1 cellular context compared by ENCODE assay signal in genomic region chr11:833114-833791, GRCh38.
TF ChIP-seq lines count a peak whose summit lies in the region.

No MANE protein-coding gene starts in this region.

TF ChIP-seq in HEK293, 187 proteins besides CTCF, POLR2A, EP300 and RAD21 (continued from another document and continues in another):
- TF ChIP-seq ZNF292 (tag by site-specific recombination; IDR thresholded peaks at IDR 0.05; ENCODE audit: borderline replicate concordance, low read depth) (no peak), ZNF707 (tag by site-specific recombination; IDR thresholded peaks at IDR 0.05) (no peak), ZBTB10 (tag by site-specific recombination; IDR thresholded peaks at IDR 0.05) (no peak), ZNF324 (tag by site-specific recombination; IDR thresholded peaks at IDR 0.05) (no peak), ZNF202 (tag by site-specific recombination; IDR thresholded peaks at IDR 0.05; ENCODE audit: borderline replicate concordance) (no peak), ZNF555 (tag by site-specific recombination; conservative IDR thresholded peaks at IDR 0.05) (no peak), MZF1 (tag by site-specific recombination; IDR thresholded peaks at IDR 0.05; ENCODE audit: borderline replicate concordance) (no peak), ZNF148 (tag by site-specific recombination; IDR thresholded peaks at IDR 0.05; ENCODE audit: borderline replicate concordance) (no peak), ZNF501 (tag by site-specific recombination; IDR thresholded peaks at IDR 0.05) (no peak), ZNF776 (tag by site-specific recombination; IDR thresholded peaks at IDR 0.05; ENCODE audit: borderline replicate concordance) (no peak), BCL11A (tag by site-specific recombination; IDR thresholded peaks at IDR 0.05; ENCODE audit: low read depth) (peak; percentile 23; the same call in 1 of the 2 replicates), ZNF629 (tag by site-specific recombination; IDR thresholded peaks at IDR 0.05) (peak; percentile 42), ZNF521 (tag by site-specific recombination; IDR thresholded peaks at IDR 0.05) (no peak), ZFHX2 (tag by site-specific recombination; conservative IDR thresholded peaks at IDR 0.05) (peak; percentile 64), ZNF16 (tag by site-specific recombination; IDR thresholded peaks at IDR 0.05; ENCODE audit: low read depth) (no peak), ZNF843 (tag by site-specific recombination; IDR thresholded peaks at IDR 0.05) (no peak), ZNF571 (tag by site-specific recombination; IDR thresholded peaks at IDR 0.05) (no peak), SP7 (tag by site-specific recombination; IDR thresholded peaks at IDR 0.05) (no peak; the same call in 1 of the 2 replicates), ZXDB (tag by site-specific recombination; IDR thresholded peaks at IDR 0.05) (no peak), TCF7L2 (IDR thresholded peaks at IDR 0.05; ENCODE audit: borderline replicate concordance, low read depth, low read length) (no peak), ZNF658 (tag by site-specific recombination; IDR thresholded peaks at IDR 0.05) (no peak), KLF9 (tag by site-specific recombination; IDR thresholded peaks at IDR 0.05; ENCODE audit: low read depth) (peak; percentile 55), HOXD13 (CRISPR knock-in tag; IDR thresholded peaks at IDR 0.05; ENCODE audit: borderline replicate concordance) (no peak), ZNF341 (tag by site-specific recombination; IDR thresholded peaks at IDR 0.05; ENCODE audit: low read depth) (no peak), ZNF184 (tag by site-specific recombination; IDR thresholded peaks at IDR 0.05) (no peak), ZNF157 (tag by site-specific recombination; IDR thresholded peaks at IDR 0.05) (no peak), ZNF274 (IDR thresholded peaks at IDR 0.05; ENCODE audit: low read length) (no peak), ZNF274 (tag by site-specific recombination; IDR thresholded peaks at IDR 0.05; ENCODE audit: borderline replicate concordance) (no peak), ZBTB8A (tag by site-specific recombination; IDR thresholded peaks at IDR 0.05) (peak; percentile 72), ZNF626 (tag by site-specific recombination; IDR thresholded peaks at IDR 0.05) (no peak), ZNF488 (tag by site-specific recombination; IDR thresholded peaks at IDR 0.05) (no peak), OVOL3 (tag by site-specific recombination; IDR thresholded peaks at IDR 0.05) (no peak), ZNF155 (tag by site-specific recombination; IDR thresholded peaks at IDR 0.05) (no peak), ZBTB20 (tag by site-specific recombination; IDR thresholded peaks at IDR 0.05) (peak; percentile 53; the same call in 1 of the 2 replicates), ZNF585B (tag by site-specific recombination; IDR thresholded peaks at IDR 0.05) (no peak), ZNF76 (tag by site-specific recombination; IDR thresholded peaks at IDR 0.05; ENCODE audit: borderline replicate concordance, low read depth) (no peak), ZNF23 (tag by site-specific recombination; IDR thresholded peaks at IDR 0.05; ENCODE audit: borderline replicate concordance) (no peak), ZNF433 (tag by site-specific recombination; IDR thresholded peaks at IDR 0.05; ENCODE audit: low read depth) (no peak), ZNF24 (tag by site-specific recombination; IDR thresholded peaks at IDR 0.05) (no peak), TRIM28 (IDR thresholded peaks at IDR 0.05; ENCODE audit: borderline replicate concordance, low read length) (no peak), GLI4 (tag by site-specific recombination; IDR thresholded peaks at IDR 0.05) (no peak), KLF10 (tag by site-specific recombination; IDR thresholded peaks at IDR 0.05) (peak; percentile 53; the same call in 1 of the 2 replicates), ZNF777 (tag by site-specific recombination; IDR thresholded peaks at IDR 0.05; ENCODE audit: borderline replicate concordance) (no peak)
- TF ChIP-seq, protein P1, sequence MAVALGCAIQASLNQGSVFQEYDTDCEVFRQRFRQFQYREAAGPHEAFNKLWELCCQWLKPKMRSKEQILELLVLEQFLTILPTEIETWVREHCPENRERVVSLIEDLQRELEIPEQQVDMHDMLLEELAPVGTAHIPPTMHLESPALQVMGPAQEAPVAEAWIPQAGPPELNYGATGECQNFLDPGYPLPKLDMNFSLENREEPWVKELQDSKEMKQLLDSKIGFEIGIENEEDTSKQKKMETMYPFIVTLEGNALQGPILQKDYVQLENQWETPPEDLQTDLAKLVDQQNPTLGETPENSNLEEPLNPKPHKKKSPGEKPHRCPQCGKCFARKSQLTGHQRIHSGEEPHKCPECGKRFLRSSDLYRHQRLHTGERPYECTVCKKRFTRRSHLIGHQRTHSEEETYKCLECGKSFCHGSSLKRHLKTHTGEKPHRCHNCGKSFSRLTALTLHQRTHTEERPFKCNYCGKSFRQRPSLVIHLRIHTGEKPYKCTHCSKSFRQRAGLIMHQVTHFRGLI (tag by site-specific recombination; IDR thresholded peaks at IDR 0.05) = no peak
- TF ChIP-seq, protein P2, sequence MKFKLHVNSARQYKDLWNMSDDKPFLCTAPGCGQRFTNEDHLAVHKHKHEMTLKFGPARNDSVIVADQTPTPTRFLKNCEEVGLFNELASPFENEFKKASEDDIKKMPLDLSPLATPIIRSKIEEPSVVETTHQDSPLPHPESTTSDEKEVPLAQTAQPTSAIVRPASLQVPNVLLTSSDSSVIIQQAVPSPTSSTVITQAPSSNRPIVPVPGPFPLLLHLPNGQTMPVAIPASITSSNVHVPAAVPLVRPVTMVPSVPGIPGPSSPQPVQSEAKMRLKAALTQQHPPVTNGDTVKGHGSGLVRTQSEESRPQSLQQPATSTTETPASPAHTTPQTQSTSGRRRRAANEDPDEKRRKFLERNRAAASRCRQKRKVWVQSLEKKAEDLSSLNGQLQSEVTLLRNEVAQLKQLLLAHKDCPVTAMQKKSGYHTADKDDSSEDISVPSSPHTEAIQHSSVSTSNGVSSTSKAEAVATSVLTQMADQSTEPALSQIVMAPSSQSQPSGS (tag by site-specific recombination; IDR thresholded peaks at IDR 0.05; ENCODE audit: low read depth) = no peak
- TF ChIP-seq, protein P3, sequence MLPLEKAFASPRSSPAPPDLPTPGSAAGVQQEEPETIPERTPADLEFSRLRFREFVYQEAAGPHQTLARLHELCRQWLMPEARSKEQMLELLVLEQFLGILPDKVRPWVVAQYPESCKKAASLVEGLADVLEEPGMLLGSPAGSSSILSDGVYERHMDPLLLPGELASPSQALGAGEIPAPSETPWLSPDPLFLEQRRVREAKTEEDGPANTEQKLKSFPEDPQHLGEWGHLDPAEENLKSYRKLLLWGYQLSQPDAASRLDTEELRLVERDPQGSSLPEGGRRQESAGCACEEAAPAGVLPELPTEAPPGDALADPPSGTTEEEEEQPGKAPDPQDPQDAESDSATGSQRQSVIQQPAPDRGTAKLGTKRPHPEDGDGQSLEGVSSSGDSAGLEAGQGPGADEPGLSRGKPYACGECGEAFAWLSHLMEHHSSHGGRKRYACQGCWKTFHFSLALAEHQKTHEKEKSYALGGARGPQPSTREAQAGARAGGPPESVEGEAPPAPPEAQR (tag by site-specific recombination; IDR thresholded peaks at IDR 0.05) = no peak
- TF ChIP-seq, protein P4, sequence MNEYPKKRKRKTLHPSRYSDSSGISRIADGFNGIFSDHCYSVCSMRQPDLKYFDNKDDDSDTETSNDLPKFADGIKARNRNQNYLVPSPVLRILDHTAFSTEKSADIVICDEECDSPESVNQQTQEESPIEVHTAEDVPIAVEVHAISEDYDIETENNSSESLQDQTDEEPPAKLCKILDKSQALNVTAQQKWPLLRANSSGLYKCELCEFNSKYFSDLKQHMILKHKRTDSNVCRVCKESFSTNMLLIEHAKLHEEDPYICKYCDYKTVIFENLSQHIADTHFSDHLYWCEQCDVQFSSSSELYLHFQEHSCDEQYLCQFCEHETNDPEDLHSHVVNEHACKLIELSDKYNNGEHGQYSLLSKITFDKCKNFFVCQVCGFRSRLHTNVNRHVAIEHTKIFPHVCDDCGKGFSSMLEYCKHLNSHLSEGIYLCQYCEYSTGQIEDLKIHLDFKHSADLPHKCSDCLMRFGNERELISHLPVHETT (tag by site-specific recombination; IDR thresholded peaks at IDR 0.05) = no peak
- TF ChIP-seq, protein P5, sequence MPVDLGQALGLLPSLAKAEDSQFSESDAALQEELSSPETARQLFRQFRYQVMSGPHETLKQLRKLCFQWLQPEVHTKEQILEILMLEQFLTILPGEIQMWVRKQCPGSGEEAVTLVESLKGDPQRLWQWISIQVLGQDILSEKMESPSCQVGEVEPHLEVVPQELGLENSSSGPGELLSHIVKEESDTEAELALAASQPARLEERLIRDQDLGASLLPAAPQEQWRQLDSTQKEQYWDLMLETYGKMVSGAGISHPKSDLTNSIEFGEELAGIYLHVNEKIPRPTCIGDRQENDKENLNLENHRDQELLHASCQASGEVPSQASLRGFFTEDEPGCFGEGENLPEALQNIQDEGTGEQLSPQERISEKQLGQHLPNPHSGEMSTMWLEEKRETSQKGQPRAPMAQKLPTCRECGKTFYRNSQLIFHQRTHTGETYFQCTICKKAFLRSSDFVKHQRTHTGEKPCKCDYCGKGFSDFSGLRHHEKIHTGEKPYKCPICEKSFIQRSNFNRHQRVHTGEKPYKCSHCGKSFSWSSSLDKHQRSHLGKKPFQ (tag by site-specific recombination; IDR thresholded peaks at IDR 0.05) = no peak
- TF ChIP-seq, protein P6, sequence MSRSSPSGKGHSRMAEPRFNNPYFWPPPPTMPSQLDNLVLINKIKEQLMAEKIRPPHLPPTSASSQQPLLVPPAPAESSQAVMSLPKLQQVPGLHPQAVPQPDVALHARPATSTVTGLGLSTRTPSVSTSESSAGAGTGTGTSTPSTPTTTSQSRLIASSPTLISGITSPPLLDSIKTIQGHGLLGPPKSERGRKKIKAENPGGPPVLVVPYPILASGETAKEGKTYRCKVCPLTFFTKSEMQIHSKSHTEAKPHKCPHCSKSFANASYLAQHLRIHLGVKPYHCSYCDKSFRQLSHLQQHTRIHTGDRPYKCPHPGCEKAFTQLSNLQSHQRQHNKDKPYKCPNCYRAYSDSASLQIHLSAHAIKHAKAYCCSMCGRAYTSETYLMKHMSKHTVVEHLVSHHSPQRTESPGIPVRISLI (tag by site-specific recombination; IDR thresholded peaks at IDR 0.05) = no peak
- TF ChIP-seq, protein P7, sequence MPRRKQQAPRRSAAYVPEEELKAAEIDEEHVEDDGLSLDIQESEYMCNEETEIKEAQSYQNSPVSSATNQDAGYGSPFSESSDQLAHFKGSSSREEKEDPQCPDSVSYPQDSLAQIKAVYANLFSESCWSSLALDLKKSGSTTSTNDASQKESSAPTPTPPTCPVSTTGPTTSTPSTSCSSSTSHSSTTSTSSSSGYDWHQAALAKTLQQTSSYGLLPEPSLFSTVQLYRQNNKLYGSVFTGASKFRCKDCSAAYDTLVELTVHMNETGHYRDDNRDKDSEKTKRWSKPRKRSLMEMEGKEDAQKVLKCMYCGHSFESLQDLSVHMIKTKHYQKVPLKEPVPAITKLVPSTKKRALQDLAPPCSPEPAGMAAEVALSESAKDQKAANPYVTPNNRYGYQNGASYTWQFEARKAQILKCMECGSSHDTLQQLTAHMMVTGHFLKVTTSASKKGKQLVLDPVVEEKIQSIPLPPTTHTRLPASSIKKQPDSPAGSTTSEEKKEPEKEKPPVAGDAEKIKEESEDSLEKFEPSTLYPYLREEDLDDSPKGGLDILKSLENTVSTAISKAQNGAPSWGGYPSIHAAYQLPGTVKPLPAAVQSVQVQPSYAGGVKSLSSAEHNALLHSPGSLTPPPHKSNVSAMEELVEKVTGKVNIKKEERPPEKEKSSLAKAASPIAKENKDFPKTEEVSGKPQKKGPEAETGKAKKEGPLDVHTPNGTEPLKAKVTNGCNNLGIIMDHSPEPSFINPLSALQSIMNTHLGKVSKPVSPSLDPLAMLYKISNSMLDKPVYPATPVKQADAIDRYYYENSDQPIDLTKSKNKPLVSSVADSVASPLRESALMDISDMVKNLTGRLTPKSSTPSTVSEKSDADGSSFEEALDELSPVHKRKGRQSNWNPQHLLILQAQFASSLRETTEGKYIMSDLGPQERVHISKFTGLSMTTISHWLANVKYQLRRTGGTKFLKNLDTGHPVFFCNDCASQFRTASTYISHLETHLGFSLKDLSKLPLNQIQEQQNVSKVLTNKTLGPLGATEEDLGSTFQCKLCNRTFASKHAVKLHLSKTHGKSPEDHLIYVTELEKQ (tag by site-specific recombination; IDR thresholded peaks at IDR 0.05; ENCODE audit: borderline replicate concordance) = no peak
